Comparison of ENCODE assay signal across 8 cellular contexts in genomic region chr4:8241895-8242696, GRCh38. TPM values are rescaled to one million over a fixed set of nuclear protein-coding genes. Genes with fewer than 3 reads are reported as not detected.
DNase-seq lines count a peak whose midpoint lies in the region; ATAC-seq lines count a peak whose summit lies in the region.

No MANE protein-coding gene starts in this region.

- ATAC-seq in HG03135 (IDR thresholded peaks at IDR 0.05; ENCODE audit: unreplicated experiment) = peak; percentile 61
- ATAC-seq in effector memory CD8-positive, alpha-beta T cell (replicated peaks) = peak; percentile 93

- peaks cover 7 to 8% of the 10 kb centered on the region in 2 donors for H3K4me1 Mint-ChIP-seq in effector memory CD8-positive, alpha-beta T cell (ENCODE audit: low read depth in 2 of 2)

- H3K4me3 ChIP-seq in mesodermal cell (ENCODE audit: extremely low read depth, insufficient read depth, low read length, poor library complexity, severe bottlenecking) = no peak overlapping the region

- H3K9me3 Mint-ChIP-seq in effector memory CD8-positive, alpha-beta T cell = no peaks in the 10 kb centered on the region

- peaks cover 16% of the 10 kb centered on the region for H3K4me1 ChIP-seq in mesodermal cell (ENCODE audit: control insufficient read depth, insufficient read depth, low read length, poor library complexity, severe bottlenecking)

- 18 to 23% methylated on average over 18 to 28 of the region's 29 CpGs for WGBS in mesodermal cell (ENCODE audit: insufficient coverage in 2 of 2), 2 experiments

- peak overlapping the region in 1 of 2 donors; percentile 37 for H3K4me3 Mint-ChIP-seq in effector memory CD8-positive, alpha-beta T cell

- H3K27ac ChIP-seq in mesodermal cell (ENCODE audit: low read depth, low read length, severe bottlenecking) = peak overlapping the region; percentile 30

- H3K27me3 Mint-ChIP-seq in effector memory CD8-positive, alpha-beta T cell = peaks cover 0 to 16% of the 10 kb centered on the region in 2 donors

- no peaks in the 10 kb centered on the region for H3K36me3 Mint-ChIP-seq in effector memory CD8-positive, alpha-beta T cell (ENCODE audit: insufficient read depth)

- H3K9me3 ChIP-seq in mesodermal cell (ENCODE audit: control insufficient read depth, low read length) = no peaks in the 10 kb centered on the region

- no peaks in the 10 kb centered on the region for H3K36me3 ChIP-seq in mesodermal cell (ENCODE audit: control insufficient read depth, insufficient read depth, low read length)

- DNase-seq in SIG-M5 treated with dmso at 0.1 percent for 504 hours (lab: John Stamatoyannopoulos, UW; ENCODE audit: unreplicated experiment) (peak; percentile 46), SIG-M5 (lab: John Stamatoyannopoulos, UW) (no peak), NCI-H510A (lab: John Stamatoyannopoulos, UW) (peak; percentile 33)
- DNase-seq in activated CD8-positive, alpha-beta memory T cell treated with anti-CD3 and anti-CD28 coated beads for 1 hour (ENCODE audit: extremely low read depth in 1 of 2, low read depth in 1 of 2) = peak; percentile 37 to 76
- DNase-seq in effector memory CD8-positive, alpha-beta T cell = peak; percentile 79 to 86 (median 81)
- peak; percentile 89 for DNase-seq in stimulated activated CD8-positive, alpha-beta memory T cell treated with anti-CD3 and anti-CD28 coated beads, Interleukin-15, amount 100 ng/mL, for 24 hours (ENCODE audit: low read depth)

- peak overlapping the region; percentile 67 to 70 for H3K27ac Mint-ChIP-seq in effector memory CD8-positive, alpha-beta T cell

RNA-seq across cellular contexts. Expression of gene HTRA3, which starts 27.5 kb away (rescaled TPM):
- 41.2 TPM for polyA plus RNA-seq in mesodermal cell (2013, experiment 1 of 2)
- polyA plus RNA-seq in mesodermal cell (2013, experiment 2 of 2) = 31.8 TPM

RNA-seq across cellular contexts. Expression of gene SH3TC1, which starts 43.0 kb away (rescaled TPM):
- polyA plus RNA-seq in mesodermal cell (2013, experiment 1 of 2) = 16.6 TPM
- polyA plus RNA-seq in mesodermal cell (2013, experiment 2 of 2) = 10.0 TPM
